In the genomic region with DNA sequence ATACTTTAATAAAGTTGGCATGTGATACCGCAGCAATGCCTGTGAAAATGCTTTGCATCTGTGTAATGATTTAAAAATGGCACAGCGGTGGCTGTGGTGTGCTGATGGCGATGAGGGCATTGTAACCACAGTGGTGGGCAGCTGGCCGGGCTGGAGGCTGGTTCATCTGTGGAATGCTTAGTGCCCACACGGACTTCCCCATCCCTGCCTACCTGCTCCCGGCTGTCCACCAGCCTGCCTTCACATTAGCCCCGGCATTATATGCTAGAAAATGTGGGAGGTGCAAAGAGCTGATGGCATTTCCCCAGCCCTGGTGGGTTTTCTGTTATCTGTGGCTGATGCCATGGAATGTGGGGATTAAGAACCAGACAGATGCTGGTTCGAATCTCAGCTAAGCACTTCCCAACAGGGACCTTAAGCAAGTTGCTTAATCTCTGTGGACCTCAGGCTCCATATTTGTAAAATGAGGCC, we compare ENCODE assay signal across 1 cellular context.
TF ChIP-seq lines count a peak whose summit lies in the region.

No MANE protein-coding gene starts in this region.

TF ChIP-seq in H1, 55 proteins besides CTCF, POLR2A, EP300 and RAD21:
- TF ChIP-seq TAF7 (optimal IDR thresholded peaks at IDR 0.05; ENCODE audit: borderline replicate concordance, low read depth, low read length) = no peak
- TF ChIP-seq, protein P1, sequence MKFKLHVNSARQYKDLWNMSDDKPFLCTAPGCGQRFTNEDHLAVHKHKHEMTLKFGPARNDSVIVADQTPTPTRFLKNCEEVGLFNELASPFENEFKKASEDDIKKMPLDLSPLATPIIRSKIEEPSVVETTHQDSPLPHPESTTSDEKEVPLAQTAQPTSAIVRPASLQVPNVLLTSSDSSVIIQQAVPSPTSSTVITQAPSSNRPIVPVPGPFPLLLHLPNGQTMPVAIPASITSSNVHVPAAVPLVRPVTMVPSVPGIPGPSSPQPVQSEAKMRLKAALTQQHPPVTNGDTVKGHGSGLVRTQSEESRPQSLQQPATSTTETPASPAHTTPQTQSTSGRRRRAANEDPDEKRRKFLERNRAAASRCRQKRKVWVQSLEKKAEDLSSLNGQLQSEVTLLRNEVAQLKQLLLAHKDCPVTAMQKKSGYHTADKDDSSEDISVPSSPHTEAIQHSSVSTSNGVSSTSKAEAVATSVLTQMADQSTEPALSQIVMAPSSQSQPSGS (IDR thresholded peaks at IDR 0.05; ENCODE audit: low read length) = no peak
- TF ChIP-seq SP4 (IDR thresholded peaks at IDR 0.05; ENCODE audit: low read length) = no peak
- TF ChIP-seq BCL11A (IDR thresholded peaks at IDR 0.05; ENCODE audit: low read depth in 2 of 2, low read length in 2 of 2) = no peak
TF ChIP-seq in H1: peak in this region for 0.
